ENCODE assay signal across 8 cellular contexts in the genomic region with DNA sequence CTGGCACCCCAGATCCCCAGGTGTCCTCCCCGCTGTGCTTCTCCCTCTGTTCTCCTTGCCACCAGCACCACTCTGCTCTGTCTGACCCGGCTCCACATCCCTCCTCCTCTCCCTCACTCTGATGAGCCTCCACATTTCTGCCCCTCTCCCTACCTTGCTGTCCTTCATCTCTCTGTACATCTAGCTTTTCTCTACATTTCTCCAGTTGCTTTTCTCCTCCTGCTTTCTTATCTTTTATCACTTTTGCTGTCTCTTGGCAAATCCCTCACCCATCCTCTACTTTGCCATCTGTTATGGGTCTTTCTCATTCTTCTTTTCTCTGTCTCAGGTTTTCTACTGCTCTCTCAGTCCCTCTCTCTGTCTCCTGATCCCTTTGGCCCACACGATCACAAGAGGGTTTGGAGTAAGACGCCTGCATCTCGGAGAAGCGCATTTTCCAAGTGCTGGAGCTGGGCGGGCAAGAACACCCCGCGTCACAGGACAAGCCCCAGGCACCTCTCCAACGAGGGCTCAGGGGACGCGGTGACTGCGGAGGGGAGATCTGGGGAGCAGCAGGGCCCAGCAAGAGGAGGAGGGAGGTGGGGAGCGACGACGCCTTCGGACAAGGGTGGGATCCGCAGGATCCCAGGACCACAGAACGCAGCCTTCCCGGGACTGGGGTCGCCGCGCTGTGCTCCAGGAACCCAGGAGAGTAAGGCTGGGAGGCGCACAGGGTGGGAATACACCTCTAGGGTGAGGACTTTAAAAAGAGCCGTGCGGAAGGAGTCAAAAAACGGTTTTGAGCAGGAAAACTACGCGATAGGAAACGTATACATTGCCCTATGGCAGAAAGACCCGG. TPM values are rescaled to one million over a fixed set of nuclear protein-coding genes. Genes with fewer than 3 reads are reported as not detected.
A peak's percentile ranks its signal among the peaks of the same experiment; 100 is the strongest.
DNase-seq lines count a peak whose midpoint lies in the region; ATAC-seq and TF ChIP-seq lines count a peak whose summit lies in the region.
"Not testable (repeated sequence)": the region's sequence is repeated elsewhere in the genome, so short reads cannot be mapped to it uniquely, and the experiment has no call there.

No MANE protein-coding gene starts in this region.

- not testable (repeated sequence) for H3K9me3 Mint-ChIP-seq in GM23338; activated CD4-positive, alpha-beta T cell treated with anti-CD3 and anti-CD28 coated beads for 36 hours (ENCODE audit: low read depth); natural killer cell treated with Interleukin-12 subunit alpha and Interleukin-12 subunit beta and Interleukin-15 and Interleukin-18, amount 100 ng/mL, for 72 hours

- H3K4me3 ChIP-seq in DOHH2 (ENCODE audit: low read length) (peak overlapping the region; percentile 68), GM23338 (peak overlapping the region; percentile 96), mammary epithelial cell (replicated peaks in 1 of 3; ENCODE audit: insufficient read depth in 1 of 3, low read depth in 2 of 3, low read length in 3 of 3) (peak overlapping the region; percentile 60 to 75 (median 74)), right atrium auricular region (peak overlapping the region; percentile 66 to 69), thoracic aorta (peak overlapping the region; percentile 78)

- H3K4me2 ChIP-seq in DOHH2 (ENCODE audit: low read length) (peak overlapping the region; percentile 64), GM23338 (peak overlapping the region; percentile 89), mammary epithelial cell (ENCODE audit: insufficient read depth, low read depth, low read length) (peak overlapping the region; percentile 68)

- H3K36me3 ChIP-seq in DOHH2 (ENCODE audit: control insufficient read depth, low read length) (peaks cover 25% of the 10 kb centered on the region), right atrium auricular region (peaks cover 18% of the 10 kb centered on the region)
- H3K36me3 ChIP-seq in GM23338 (ENCODE audit: insufficient read depth); mammary epithelial cell (ENCODE audit: insufficient read depth, low read length); thoracic aorta: not testable (repeated sequence)

- TF ChIP-seq CTCF in DOHH2 (IDR thresholded peaks at IDR 0.05; ENCODE audit: low read depth, low read length, poor library complexity, severe bottlenecking); GM23338 (conservative IDR thresholded peaks at IDR 0.05; ENCODE audit: low read depth in 2 of 2); mammary epithelial cell (conservative IDR thresholded peaks at IDR 0.05 in 1 of 2, IDR thresholded peaks at IDR 0.05 in 1 of 2; ENCODE audit: extremely low read depth in 1 of 2, insufficient read depth in 1 of 2, low read depth in 1 of 2, low read length in 2 of 2); right atrium auricular region (IDR thresholded peaks at IDR 0.05); thoracic aorta (IDR thresholded peaks at IDR 0.05): not testable (repeated sequence)

- DNase-seq in GM23338 (ENCODE audit: low spot score), result peak; percentile 20
- peak; percentile 30 for DNase-seq in LHCN-M2 (ENCODE audit: low read depth)
- DNase-seq in activated CD4-positive, alpha-beta T cell treated with anti-CD3 and anti-CD28 coated beads for 36 hours, result peak; percentile 37
- peak; percentile 6 for DNase-seq in mammary epithelial cell
- DNase-seq in right atrium auricular region (ENCODE audit: low spot score); natural killer cell treated with Interleukin-12 subunit alpha and Interleukin-12 subunit beta and Interleukin-15 and Interleukin-18, amount 100 ng/mL, for 72 hours (ENCODE audit: low spot score); thoracic aorta (ENCODE audit: low spot score): not testable (repeated sequence)

- CTCF ChIA-PET in activated CD4-positive, alpha-beta T cell treated with anti-CD3 and anti-CD28 coated beads for 36 hours (lab: Charles Lee); mammary epithelial cell (lab: Charles Lee; ENCODE audit: low non-redundant PET): not testable (repeated sequence)

- not testable (repeated sequence) for H3K27ac ChIP-seq in DOHH2 (ENCODE audit: low read depth, low read length); GM23338 (ENCODE audit: low read depth)
- H3K27ac ChIP-seq in mammary epithelial cell (ENCODE audit: insufficient read depth, low read depth, low read length) (peak overlapping the region; percentile 66), right atrium auricular region (peak overlapping the region; percentile 11 to 31), thoracic aorta (peak overlapping the region; percentile 22 to 60)

- POLR2A ChIA-PET in activated CD4-positive, alpha-beta T cell treated with anti-CD3 and anti-CD28 coated beads for 36 hours (lab: Charles Lee), result not testable (repeated sequence)

- ATAC-seq in GM23338, result peak; percentile 70
- ATAC-seq in activated CD4-positive, alpha-beta T cell treated with anti-CD3 and anti-CD28 coated beads for 36 hours, result peak; percentile 17
- peak; percentile 1 to 53 for ATAC-seq in natural killer cell treated with Interleukin-12 subunit alpha and Interleukin-12 subunit beta and Interleukin-15 and Interleukin-18, amount 100 ng/mL, for 72 hours
- peak; percentile 37 for ATAC-seq in thoracic aorta (ENCODE audit: insufficient number of reproducible peaks, low FRiP score, low read depth)

- H3K4me1 Mint-ChIP-seq in GM23338, result not testable (repeated sequence)
- peaks cover 23% of the 10 kb centered on the region for H3K4me1 Mint-ChIP-seq in activated CD4-positive, alpha-beta T cell treated with anti-CD3 and anti-CD28 coated beads for 36 hours
- peaks cover 12 to 24% of the 10 kb centered on the region in 2 donors for H3K4me1 Mint-ChIP-seq in natural killer cell treated with Interleukin-12 subunit alpha and Interleukin-12 subunit beta and Interleukin-15 and Interleukin-18, amount 100 ng/mL, for 72 hours (ENCODE audit: low read depth in 2 of 2)

- not testable (repeated sequence) for H3K9me3 ChIP-seq in DOHH2 (ENCODE audit: control insufficient read depth, insufficient read depth, low read length); mammary epithelial cell (replicated peaks; ENCODE audit: insufficient read depth, low read length); right atrium auricular region; thoracic aorta

- H2AFZ ChIP-seq in GM23338 (peak overlapping the region; percentile 96), mammary epithelial cell (ENCODE audit: low read depth, low read length) (peak overlapping the region; percentile 98)

- H3K79me2 ChIP-seq in DOHH2 (ENCODE audit: control insufficient read depth, low read length) (peaks cover 27% of the 10 kb centered on the region), mammary epithelial cell (ENCODE audit: insufficient read depth, low read length) (peaks cover 11% of the 10 kb centered on the region)
- H3K79me2 ChIP-seq in GM23338 (replicated peaks; ENCODE audit: insufficient read depth), result not testable (repeated sequence)

- not testable (repeated sequence) for H3K27me3 ChIP-seq in DOHH2 (ENCODE audit: control insufficient read depth, low read length); GM23338 (ENCODE audit: insufficient read depth); mammary epithelial cell (ENCODE audit: insufficient read depth, low read length); right atrium auricular region; thoracic aorta (replicated peaks; ENCODE audit: insufficient read depth)

- peak overlapping the region; percentile 86 for H3K9ac ChIP-seq in mammary epithelial cell (ENCODE audit: insufficient read depth, low read length)

- H3K9me2 ChIP-seq in DOHH2 (replicated peaks; ENCODE audit: control insufficient read depth, low read length); GM23338 (ENCODE audit: insufficient read depth): not testable (repeated sequence)

- H3K27ac Mint-ChIP-seq in GM23338, result not testable (repeated sequence)
- H3K27ac Mint-ChIP-seq in activated CD4-positive, alpha-beta T cell treated with anti-CD3 and anti-CD28 coated beads for 36 hours, result peak overlapping the region; percentile 83
- H3K27ac Mint-ChIP-seq in natural killer cell treated with Interleukin-12 subunit alpha and Interleukin-12 subunit beta and Interleukin-15 and Interleukin-18, amount 100 ng/mL, for 72 hours, result peak overlapping the region; percentile 49 to 88

- H4K20me1 ChIP-seq in DOHH2 (ENCODE audit: control insufficient read depth, insufficient read depth, low read depth, low read length); GM23338 (replicated peaks; ENCODE audit: insufficient read depth); mammary epithelial cell (ENCODE audit: insufficient read depth, low read length): not testable (repeated sequence)

- in situ Hi-C loops in mammary epithelial cell (cut with MboI; ENCODE audit: low sequenced_read_pairs in 2 of 2), result not testable (repeated sequence)

- WGBS in mammary epithelial cell (ENCODE audit: low coverage, missing lambda C conversion rate), result 4% methylated on average over 5 of the region's 31 CpGs

- dilution Hi-C loops in mammary epithelial cell (cut with HindIII; ENCODE audit: low sequenced_read_pairs), result not testable (repeated sequence)

- peak overlapping the region; percentile 85 for H3K4me3 Mint-ChIP-seq in GM23338
- peak overlapping the region; percentile 88 for H3K4me3 Mint-ChIP-seq in activated CD4-positive, alpha-beta T cell treated with anti-CD3 and anti-CD28 coated beads for 36 hours
- H3K4me3 Mint-ChIP-seq in natural killer cell treated with Interleukin-12 subunit alpha and Interleukin-12 subunit beta and Interleukin-15 and Interleukin-18, amount 100 ng/mL, for 72 hours, result peak overlapping the region; percentile 82

- H3K27me3 Mint-ChIP-seq in GM23338 (ENCODE audit: insufficient read depth, low read depth, poor library complexity); activated CD4-positive, alpha-beta T cell treated with anti-CD3 and anti-CD28 coated beads for 36 hours; natural killer cell treated with Interleukin-12 subunit alpha and Interleukin-12 subunit beta and Interleukin-15 and Interleukin-18, amount 100 ng/mL, for 72 hours: not testable (repeated sequence)

- not testable (repeated sequence) for H3K4me1 ChIP-seq in DOHH2 (ENCODE audit: control insufficient read depth, low read length); GM23338 (ENCODE audit: insufficient read depth); mammary epithelial cell (ENCODE audit: insufficient read depth, low read length); right atrium auricular region; thoracic aorta (ENCODE audit: control insufficient read depth in 1 of 2, low read depth in 2 of 2)

- H3F3A ChIP-seq in DOHH2 (ENCODE audit: control insufficient read depth, insufficient read depth); GM23338 (replicated peaks; ENCODE audit: low read depth): not testable (repeated sequence)

- intact Hi-C loops in activated CD4-positive, alpha-beta T cell treated with anti-CD3 and anti-CD28 coated beads for 36 hours (cut with DNase I, micrococcal nuclease), result loop anchor here (1.0 to 5.0 kb wide), 9 partner anchors 41 to 302 kb away; a partner anchor contains a TSS
- intact Hi-C loops in mammary epithelial cell (cut with micrococcal nuclease), result loop anchor here (2.0 to 10.0 kb wide), 3 partner anchors 36 to 138 kb away; a partner anchor contains a TSS

- H3K36me3 Mint-ChIP-seq in GM23338 (ENCODE audit: low read depth), result peaks cover 12% of the 10 kb centered on the region
- H3K36me3 Mint-ChIP-seq in activated CD4-positive, alpha-beta T cell treated with anti-CD3 and anti-CD28 coated beads for 36 hours (ENCODE audit: low read depth), result peaks cover 36% of the 10 kb centered on the region
- peaks cover 15% of the 10 kb centered on the region for H3K36me3 Mint-ChIP-seq in natural killer cell treated with Interleukin-12 subunit alpha and Interleukin-12 subunit beta and Interleukin-15 and Interleukin-18, amount 100 ng/mL, for 72 hours

- BruUV-seq in mammary epithelial cell (replicated peaks; lab: Mats Ljungman, UMichigan), result not testable (repeated sequence)

RNA-seq across cellular contexts. Expression of a gene that starts 0.7 kb away (rescaled TPM):
- 34.9 and 39.5 TPM in 2 replicates for total RNA-seq in GM23338 (2014; rRNA removed; shearing (Covaris generic))
- polyA plus RNA-seq in GM23338 (2016; fragmentation: Nextera tagmentation; extraction: Ambion mirVana) (11.5 and 11.8 TPM in 2 replicates), mammary epithelial cell (10.2 TPM)
- total RNA-seq in LHCN-M2 (2014; rRNA removed) (24.2 and 25.8 TPM in 2 replicates), mammary epithelial cell (10 to 100 TPM; 12.7 to 24.7 TPM), right atrium auricular region (10 to 100 TPM in 1 of 2 donors, 1 to 10 TPM in 1; 7.1 to 13.8 TPM), thoracic aorta (10 to 100 TPM in 1 of 2 donors, 1 to 10 TPM in 1; 7.3 to 18.2 TPM)
- 5.7 TPM for polyA plus RNA-seq in LHCN-M2 (2012)
- total RNA-seq in activated CD4-positive, alpha-beta T cell treated with anti-CD3 and anti-CD28 coated beads for 36 hours, result 10 to 100 TPM; 11.5 to 12.9 TPM
- polyA minus RNA-seq in mammary epithelial cell, result 3.6 TPM
- total RNA-seq in natural killer cell treated with Interleukin-12 subunit alpha and Interleukin-12 subunit beta and Interleukin-15 and Interleukin-18, amount 100 ng/mL, for 72 hours, result 10 to 100 TPM; 11.3 to 18.7 TPM

RNA-seq across cellular contexts. Expression of a gene that starts 35.3 kb away (rescaled TPM):
- 31.0 and 42.0 TPM in 2 replicates for total RNA-seq in GM23338 (2014; rRNA removed; shearing (Covaris generic))
- polyA plus RNA-seq in GM23338 (2016; fragmentation: Nextera tagmentation; extraction: Ambion mirVana) (6.7 and 12.5 TPM in 2 replicates), mammary epithelial cell (11.2 TPM)
- total RNA-seq in LHCN-M2 (2014; rRNA removed) (14.1 and 18.5 TPM in 2 replicates), mammary epithelial cell (10 to 100 TPM; 16.9 to 25.3 TPM), right atrium auricular region (1 to 10 TPM; 4.4 to 8.1 TPM), thoracic aorta (10 to 100 TPM in 1 of 2 donors, 1 to 10 TPM in 1; 6.0 to 11.9 TPM)
- polyA plus RNA-seq in LHCN-M2 (2012), result 21.0 TPM
- 10 to 100 TPM; 17.3 to 18.9 TPM for total RNA-seq in activated CD4-positive, alpha-beta T cell treated with anti-CD3 and anti-CD28 coated beads for 36 hours
- polyA minus RNA-seq in mammary epithelial cell, result 22.3 TPM
- total RNA-seq in natural killer cell treated with Interleukin-12 subunit alpha and Interleukin-12 subunit beta and Interleukin-15 and Interleukin-18, amount 100 ng/mL, for 72 hours, result 10 to 100 TPM; 11.3 to 24.7 TPM

RNA-seq across cellular contexts. Expression of a gene that starts 40.7 kb away (rescaled TPM):
- 20.6 and 32.3 TPM in 2 replicates for total RNA-seq in GM23338 (2014; rRNA removed; shearing (Covaris generic))
- polyA plus RNA-seq in GM23338 (2016; fragmentation: Nextera tagmentation; extraction: Ambion mirVana) (13.6 TPM in 2 replicates), mammary epithelial cell (9.8 TPM)
- total RNA-seq in LHCN-M2 (2014; rRNA removed) (1.8 and 5.1 TPM in 2 replicates), mammary epithelial cell (10 to 100 TPM; 13.3 to 18.5 TPM), right atrium auricular region (1 to 10 TPM; 5.3 to 9.3 TPM), thoracic aorta (10 to 100 TPM; 18.3 to 26.1 TPM)
- 1.6 TPM for polyA plus RNA-seq in LHCN-M2 (2012)
- total RNA-seq in activated CD4-positive, alpha-beta T cell treated with anti-CD3 and anti-CD28 coated beads for 36 hours, result 10 to 100 TPM; 10.8 to 12.2 TPM
- 12.4 TPM for polyA minus RNA-seq in mammary epithelial cell
- 10 to 100 TPM; 13.9 to 15.4 TPM for total RNA-seq in natural killer cell treated with Interleukin-12 subunit alpha and Interleukin-12 subunit beta and Interleukin-15 and Interleukin-18, amount 100 ng/mL, for 72 hours

Comparison
In these comparisons a context has a peak if more than half of its experiments do, and no peak if none do; other contexts are left out.
1. ATAC-seq: peak in every context shown above with its lines; median percentile 70 in GM23338; 37 in thoracic aorta; 27 in natural killer cell treated with Interleukin-12 subunit alpha and Interleukin-12 subunit beta and Interleukin-15 and Interleukin-18, amount 100 ng/mL, for 72 hours; 17 in activated CD4-positive, alpha-beta T cell treated with anti-CD3 and anti-CD28 coated beads for 36 hours.